18 cellular contexts compared by ENCODE assay signal in the genomic region with DNA sequence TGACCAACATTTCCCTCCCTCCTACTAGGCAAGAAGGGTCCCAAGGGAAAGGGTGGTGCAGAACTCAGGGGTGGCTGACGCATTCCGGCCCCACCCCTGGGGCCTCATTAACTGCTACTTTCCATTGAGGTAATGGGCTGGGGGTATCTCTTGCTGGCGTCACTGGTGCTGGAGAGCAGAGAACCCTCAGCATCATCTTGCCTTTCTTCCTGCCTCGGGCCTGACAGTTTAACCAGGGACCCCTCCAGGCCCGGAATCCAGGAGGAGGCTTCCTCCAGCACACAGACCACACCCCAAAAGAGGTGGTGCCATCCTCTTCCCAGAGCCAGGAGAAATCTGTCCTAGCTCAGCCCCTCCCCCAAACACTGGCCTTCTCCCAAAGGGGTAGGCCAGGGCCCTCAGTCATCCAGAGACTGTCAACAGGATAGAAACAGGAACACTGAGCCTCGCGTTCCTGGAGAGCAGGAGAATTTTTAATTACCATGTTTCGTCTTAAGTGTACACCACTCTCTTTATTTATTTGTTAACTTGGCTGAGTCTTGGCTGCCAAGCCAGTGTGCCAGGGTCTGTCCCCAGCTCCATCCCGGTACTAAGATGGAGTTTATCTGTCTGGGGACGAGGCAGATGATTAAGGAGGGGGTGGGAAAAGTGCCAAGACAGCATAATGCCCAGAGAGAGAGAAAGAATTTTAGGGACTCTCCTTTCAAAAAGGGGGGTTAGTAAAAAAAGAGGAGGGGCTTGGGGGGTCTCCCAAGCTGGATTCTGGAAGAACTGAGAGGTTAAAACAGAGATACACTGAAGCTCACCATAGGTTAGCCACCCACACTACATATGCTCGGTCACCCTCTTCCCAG. TPM values are rescaled to one million over a fixed set of nuclear protein-coding genes. Genes with fewer than 3 reads are reported as not detected.
DNase-seq lines count a peak whose midpoint lies in the region; ATAC-seq and TF ChIP-seq lines count a peak whose summit lies in the region.
"Had no signal": no experiment of that assay in that cellular context is flagged by ENCODE, and none has a peak within 500 bp of the region (broad histone marks: within the 10 kb centered on the region; RNA-seq: fewer than 3 reads in every experiment).

No MANE protein-coding gene starts in this region.

- H3K4me2 ChIP-seq in neural progenitor cell: peak overlapping the region; percentile 24

- H3K27me3 ChIP-seq in neural progenitor cell: peaks cover 45% of the 10 kb centered on the region
- H3K27me3 ChIP-seq: ascending aorta had no signal

- peaks cover 12% of the 10 kb centered on the region for H3K36me3 Mint-ChIP-seq in neural progenitor cell
- H3K36me3 Mint-ChIP-seq: IgD-negative memory B cell had no signal

- no peaks in the 10 kb centered on the region for H3K36me3 ChIP-seq in neural progenitor cell
- H3K36me3 ChIP-seq: ascending aorta, heart left ventricle, prostate gland had no signal

- no peaks in the 10 kb centered on the region for H3K9me3 ChIP-seq in neural progenitor cell (ENCODE audit: low read depth)
- H3K9me3 ChIP-seq: ascending aorta, heart left ventricle, prostate gland had no signal

- H3K4me3 ChIP-seq in fibroblast of mammary gland (ENCODE audit: control insufficient read depth, low read depth, low read length): no peak overlapping the region
- H3K4me3 ChIP-seq in neural progenitor cell: no peak overlapping the region
- H3K4me3 ChIP-seq: ascending aorta, heart left ventricle, prostate gland had no signal

- H3K9ac ChIP-seq in neural progenitor cell: no peak overlapping the region

- H3K27ac Mint-ChIP-seq in neural progenitor cell: no peak overlapping the region
- H3K27ac Mint-ChIP-seq: IgD-negative memory B cell, T-helper 17 cell had no signal

- H3K27me3 Mint-ChIP-seq in neural progenitor cell (ENCODE audit: insufficient read depth, low read depth): peaks cover 10% of the 10 kb centered on the region

- peaks cover 57% of the 10 kb centered on the region for H3K4me1 Mint-ChIP-seq in neural progenitor cell

- H4K20me1 ChIP-seq in neural progenitor cell (ENCODE audit: low read depth): peaks cover 10% of the 10 kb centered on the region

- H3K27ac ChIP-seq in neural progenitor cell: no peak overlapping the region
- H3K27ac ChIP-seq: ascending aorta, heart left ventricle, prostate gland had no signal

- no peak for TF ChIP-seq CTCF in fibroblast of mammary gland (conservative IDR thresholded peaks at IDR 0.05; ENCODE audit: control insufficient read depth, insufficient read depth, low read depth, low read length)
- TF ChIP-seq CTCF in neural progenitor cell (IDR thresholded peaks at IDR 0.05): no peak

- H2AFZ ChIP-seq in neural progenitor cell (replicated peaks): no peak overlapping the region

- H3F3A ChIP-seq in neural progenitor cell (ENCODE audit: low read depth): peaks cover 12% of the 10 kb centered on the region

- no peaks in the 10 kb centered on the region for H3K9me3 Mint-ChIP-seq in neural progenitor cell
- H3K9me3 Mint-ChIP-seq: IgD-negative memory B cell had no signal

- H3K4me1 ChIP-seq in neural progenitor cell: peaks cover 35% of the 10 kb centered on the region
- H3K4me1 ChIP-seq: prostate gland had no signal

- H3K4me3 Mint-ChIP-seq in neural progenitor cell: no peak overlapping the region
- H3K4me3 Mint-ChIP-seq: T-helper 17 cell had no signal

- no peak for ATAC-seq in left lobe of liver
- ATAC-seq: activated CD4-positive, CD25-positive, alpha-beta regulatory T cell treated with anti-CD3 and anti-CD28 coated beads, Interleukin-2, amount 50 U/mL, for 24 hours; left colon; T-helper 17 cell had no signal

- no peaks in the 10 kb centered on the region for H3K79me2 ChIP-seq in neural progenitor cell (ENCODE audit: low read depth)

- peak; percentile 39 for DNase-seq in EH (ENCODE audit: low read depth)
- peak; percentile 62 for DNase-seq in NCI-H2227 (lab: John Stamatoyannopoulos, UW; ENCODE audit: unreplicated experiment)
- DNase-seq in fibroblast of mammary gland (ENCODE audit: low read depth): peak; percentile 49
- DNase-seq in neural progenitor cell (ENCODE audit: low spot score): peak; percentile 56
- DNase-seq in GDM1 (lab: John Stamatoyannopoulos, UW): no peak
- no peak for DNase-seq in left lobe of liver (ENCODE audit: low spot score)
- DNase-seq in activated CD4-positive, alpha-beta T cell treated with anti-CD3 and anti-CD28 coated beads for 4 hours: no peak
- DNase-seq: activated naive CD4-positive, alpha-beta T cell; DMS79; left colon; MV-4-11; NCI-H774; T-helper 17 cell had no signal

RNA-seq across cellular contexts. Expression of a gene that starts 5.1 kb away (rescaled TPM):
- 1.1 and 5.9 TPM in 2 replicates for total RNA-seq in neural progenitor cell (ENCODE audit: low replicate concordance)
- total RNA-seq in left lobe of liver: 0.65 TPM
- total RNA-seq: ascending aorta, T-helper 17 cell had no signal

RNA-seq across cellular contexts. Expression of a gene that starts 57.3 kb away (rescaled TPM):
- total RNA-seq in neural progenitor cell (ENCODE audit: low replicate concordance): 46.8 and 134 TPM in 2 replicates
- total RNA-seq in left lobe of liver: 13.7 TPM

Comparison
In these comparisons a context has a peak if more than half of its experiments do, and no peak if none do; other contexts are left out.
1. DNase-seq: peak in EH (single experiment), NCI-H2227 (single experiment), fibroblast of mammary gland (single experiment) and neural progenitor cell (single experiment); none in GDM1 (single experiment), left lobe of liver (single experiment) and activated CD4-positive, alpha-beta T cell treated with anti-CD3 and anti-CD28 coated beads for 4 hours (0 of 2).